4 cellular contexts compared by ENCODE assay signal in the genomic region with DNA sequence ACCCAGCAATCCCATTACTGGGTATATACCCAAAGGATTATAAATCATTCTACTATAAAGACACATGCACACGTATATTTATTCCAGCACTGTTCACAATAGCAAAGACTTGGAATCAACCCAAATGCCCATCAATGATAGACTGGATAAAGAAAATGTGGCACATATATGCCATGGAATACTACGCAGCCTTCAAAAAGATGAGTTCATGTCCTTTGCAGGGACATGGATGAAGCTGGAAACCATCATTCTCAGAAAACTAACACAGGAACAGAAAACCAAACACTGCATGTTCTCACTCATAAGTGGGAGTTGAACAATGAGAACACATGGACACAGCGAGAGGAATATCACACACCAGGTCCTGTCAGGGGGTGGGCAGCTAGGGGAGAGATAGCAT. TPM values are rescaled to one million over a fixed set of nuclear protein-coding genes. Genes with fewer than 3 reads are reported as not detected.
"Had no signal": no experiment of that assay in that cellular context is flagged by ENCODE, and none has a peak within 500 bp of the region (broad histone marks: within the 10 kb centered on the region; RNA-seq: fewer than 3 reads in every experiment).

No MANE protein-coding gene starts in this region.

RNA-seq across cellular contexts. Expression of a gene that starts 45.8 kb away (rescaled TPM):
- total RNA-seq: hepatocyte, kidney epithelial cell, lung microvascular endothelial cell, myocyte had no signal
